In genomic region chr4:90328558-90328957, GRCh38 we compare ENCODE assay signal across 12 cellular contexts.
A peak's percentile ranks its signal among the peaks of the same experiment; 100 is the strongest.
DNase-seq lines count a peak whose midpoint lies in the region; ATAC-seq lines count a peak whose summit lies in the region.
"Had no signal": no experiment of that assay in that cellular context is flagged by ENCODE, and none has a peak within 500 bp of the region (broad histone marks: within the 10 kb centered on the region; RNA-seq: fewer than 3 reads in every experiment).

No MANE protein-coding gene starts in this region.

- DNase-seq in NCI-H2029 (lab: John Stamatoyannopoulos, UW): peak; percentile 0
- no peak for DNase-seq in NCI-H2029 treated with DMSO at 0.1 percent for 48 hours (lab: John Stamatoyannopoulos, UW)
- DNase-seq in RPMI7951 (ENCODE audit: low read depth): peak; percentile 54
- DNase-seq in fibroblast of the conjunctiva (ENCODE audit: low read depth): peak; percentile 52
- peak; percentile 10 for DNase-seq in stromal cell of bone marrow (ENCODE audit: low read depth)
- DNase-seq in NCI-H1930 (lab: John Stamatoyannopoulos, UW): no peak
- DNase-seq: activated CD4-positive, alpha-beta T cell treated with anti-CD3 and anti-CD28 coated beads, Interleukin-2, amount 50 U/mL, for 1 hour; kidney; NCI-H510A treated with DMSO at 0.1 percent for 48 hours had no signal

- ATAC-seq in GM19035 (IDR thresholded peaks at IDR 0.05; ENCODE audit: unreplicated experiment) (no peak), GM19395 (IDR thresholded peaks at IDR 0.05; ENCODE audit: unreplicated experiment) (no peak)
- ATAC-seq: A549 had no signal

Comparison
In these comparisons a context has a peak if more than half of its experiments do, and no peak if none do; other contexts are left out.
1. DNase-seq: peak in NCI-H2029 (single experiment), RPMI7951 (single experiment), fibroblast of the conjunctiva (single experiment) and stromal cell of bone marrow (single experiment); none in NCI-H2029 treated with DMSO at 0.1 percent for 48 hours (single experiment) and NCI-H1930 (0 of 2).